ENCODE assay signal across 13 cellular contexts in the genomic region with DNA sequence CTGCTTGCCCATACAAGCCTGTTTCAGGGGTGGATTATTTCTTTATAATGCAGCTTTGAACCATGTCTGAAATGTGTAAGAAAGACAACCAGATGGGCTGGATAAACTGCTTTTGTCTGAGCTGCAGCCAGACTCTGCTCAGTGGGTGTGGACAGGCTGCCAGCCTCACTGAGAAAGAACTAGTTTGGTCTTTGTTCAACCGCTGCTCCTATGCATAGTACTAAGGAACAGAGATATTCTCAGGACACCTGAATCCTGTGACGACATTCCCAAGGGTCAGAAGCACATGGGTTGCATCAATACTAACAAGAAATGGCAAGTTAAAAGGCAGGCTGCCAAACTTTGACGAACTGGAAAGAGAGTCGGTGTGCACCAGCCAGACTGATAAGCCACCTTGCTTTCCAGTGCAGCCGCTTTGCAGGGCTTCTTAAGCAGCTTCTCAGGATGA. TPM values are rescaled to one million over a fixed set of nuclear protein-coding genes. Genes with fewer than 3 reads are reported as not detected.
A peak's percentile ranks its signal among the peaks of the same experiment; 100 is the strongest.
DNase-seq lines count a peak whose midpoint lies in the region; ATAC-seq, FAIRE-seq and TF ChIP-seq lines count a peak whose summit lies in the region.
"Had no signal": no experiment of that assay in that cellular context is flagged by ENCODE, and none has a peak within 500 bp of the region (broad histone marks: within the 10 kb centered on the region; RNA-seq: fewer than 3 reads in every experiment).

No MANE protein-coding gene starts in this region.

- CTCF ChIA-PET in naive thymus-derived CD4-positive, alpha-beta T cell (lab: Charles Lee): no interaction called here

- peaks cover 98% of the 10 kb centered on the region for H3K4me1 ChIP-seq in left ventricle myocardium inferior
- H3K4me1 ChIP-seq in suprapubic skin: peaks cover 68% of the 10 kb centered on the region
- H3K4me1 ChIP-seq in naive thymus-derived CD4-positive, alpha-beta T cell (ENCODE audit: control insufficient read depth in 2 of 2, insufficient read depth in 2 of 2, low read length in 2 of 2): no peaks in the 10 kb centered on the region

- H3K4me1 Mint-ChIP-seq in naive thymus-derived CD4-positive, alpha-beta T cell: no peaks in the 10 kb centered on the region
- H3K4me1 Mint-ChIP-seq: activated CD8-positive, alpha-beta memory T cell treated with anti-CD3 and anti-CD28 coated beads, Interleukin-2, amount 10 ng/mL, durations not matched to agents 7 days and 5 days had no signal

- in situ Hi-C loops in T47D (cut with HindIII; ENCODE audit: low pct_unique_long_range_greater_than_20kb, low sequenced_read_pairs): no loop called here

- DNase-seq in NCI-H2196 (lab: John Stamatoyannopoulos, UW; ENCODE audit: unreplicated experiment) (peak; percentile 54), NCI-H2196 treated with DMSO at 0.1 percent for 48 hours (lab: John Stamatoyannopoulos, UW; ENCODE audit: unreplicated experiment) (no peak), T47D (ENCODE audit: low read depth in 1 of 2, low spot score in 1 of 2) (peak; percentile 52 to 76), left ventricle myocardium inferior (no peak), suprapubic skin (ENCODE audit: low spot score in 2 of 2) (no peak), D721Med (ENCODE audit: insufficient read length, low spot score) (no peak), NCI-H524 treated with DMSO at 0.1 percent for 48 hours (lab: John Stamatoyannopoulos, UW) (no peak)
- no peak for DNase-seq in naive thymus-derived CD4-positive, alpha-beta T cell
- DNase-seq: activated CD8-positive, alpha-beta memory T cell treated with anti-CD3 and anti-CD28 coated beads, Interleukin-2, amount 10 ng/mL, durations not matched to agents 7 days and 5 days; DMS79; NCI-H187 had no signal

- TF ChIP-seq EP300 in suprapubic skin (IDR thresholded peaks at IDR 0.05): no peak

- peak overlapping the region; percentile 77 for H3K27ac ChIP-seq in left ventricle myocardium inferior (replicated peaks)
- H3K27ac ChIP-seq in suprapubic skin: peak overlapping the region; percentile 84
- no peak overlapping the region for H3K27ac ChIP-seq in naive thymus-derived CD4-positive, alpha-beta T cell (ENCODE audit: low read depth, low read length)

- 30% methylated on average over 5 of the region's 5 CpGs for WGBS in suprapubic skin

- H3K4me3 ChIP-seq in left ventricle myocardium inferior (peak overlapping the region; percentile 17), suprapubic skin (no peak overlapping the region)
- no peak overlapping the region for H3K4me3 ChIP-seq in naive thymus-derived CD4-positive, alpha-beta T cell (ENCODE audit: low read length)
- H3K4me3 ChIP-seq: Peyer's patch had no signal

- no peak for TF ChIP-seq POLR2A in suprapubic skin (IDR thresholded peaks at IDR 0.05)

- H3K27me3 Mint-ChIP-seq in naive thymus-derived CD4-positive, alpha-beta T cell: peaks cover 9 to 29% (median 20%) of the 10 kb centered on the region in 5 donors

- H3K4me3 Mint-ChIP-seq in naive thymus-derived CD4-positive, alpha-beta T cell: no peak overlapping the region
- H3K4me3 Mint-ChIP-seq: activated CD8-positive, alpha-beta memory T cell treated with anti-CD3 and anti-CD28 coated beads, Interleukin-2, amount 10 ng/mL, durations not matched to agents 7 days and 5 days had no signal

- POLR2A ChIA-PET in naive thymus-derived CD4-positive, alpha-beta T cell (lab: Charles Lee): no interaction called here

- FAIRE-seq in D721Med (lab: Jason Lieb, UNC): no peak
- FAIRE-seq: TTC549 had no signal

- no peaks in the 10 kb centered on the region for H3K36me3 ChIP-seq in left ventricle myocardium inferior
- H3K36me3 ChIP-seq in suprapubic skin: no peaks in the 10 kb centered on the region
- no peaks in the 10 kb centered on the region for H3K36me3 ChIP-seq in naive thymus-derived CD4-positive, alpha-beta T cell (ENCODE audit: control insufficient read depth in 2 of 3, insufficient read depth in 3 of 3, low read length in 3 of 3)
- H3K36me3 ChIP-seq: Peyer's patch had no signal

- ATAC-seq in naive thymus-derived CD4-positive, alpha-beta T cell: no peak
- ATAC-seq: activated CD8-positive, alpha-beta memory T cell treated with anti-CD3 and anti-CD28 coated beads, Interleukin-2, amount 10 ng/mL, durations not matched to agents 7 days and 5 days had no signal

- no peaks in the 10 kb centered on the region for H3K36me3 Mint-ChIP-seq in naive thymus-derived CD4-positive, alpha-beta T cell
- H3K36me3 Mint-ChIP-seq: activated CD8-positive, alpha-beta memory T cell treated with anti-CD3 and anti-CD28 coated beads, Interleukin-2, amount 10 ng/mL, durations not matched to agents 7 days and 5 days had no signal

- H3K27me3 ChIP-seq in left ventricle myocardium inferior (ENCODE audit: low read depth) (no peaks in the 10 kb centered on the region), suprapubic skin (no peaks in the 10 kb centered on the region)
- no peaks in the 10 kb centered on the region for H3K27me3 ChIP-seq in naive thymus-derived CD4-positive, alpha-beta T cell (ENCODE audit: control insufficient read depth in 2 of 2, insufficient read depth in 2 of 2, low read length in 2 of 2)
- H3K27me3 ChIP-seq: Peyer's patch had no signal

- no peak for TF ChIP-seq CTCF in left ventricle myocardium inferior (IDR thresholded peaks at IDR 0.05; ENCODE audit: borderline replicate concordance)
- TF ChIP-seq CTCF in suprapubic skin (IDR thresholded peaks at IDR 0.05): no peak
- no peak for TF ChIP-seq CTCF in D721Med (IDR thresholded peaks at IDR 0.05; ENCODE audit: insufficient read depth, missing control alignments)

- intact Hi-C loops in left ventricle myocardium inferior (cut with micrococcal nuclease): no loop called here
- intact Hi-C loops in naive thymus-derived CD4-positive, alpha-beta T cell (cut with micrococcal nuclease): no loop called here

- H3K27ac Mint-ChIP-seq in naive thymus-derived CD4-positive, alpha-beta T cell: no peak overlapping the region
- H3K27ac Mint-ChIP-seq: activated CD8-positive, alpha-beta memory T cell treated with anti-CD3 and anti-CD28 coated beads, Interleukin-2, amount 10 ng/mL, durations not matched to agents 7 days and 5 days had no signal

- H3K9me3 Mint-ChIP-seq in naive thymus-derived CD4-positive, alpha-beta T cell: no peaks in the 10 kb centered on the region

- H3K9me3 ChIP-seq in left ventricle myocardium inferior (replicated peaks) (no peaks in the 10 kb centered on the region), suprapubic skin (no peaks in the 10 kb centered on the region)
- H3K9me3 ChIP-seq in naive thymus-derived CD4-positive, alpha-beta T cell (ENCODE audit: control insufficient read depth in 2 of 3, low read length in 3 of 3): no peaks in the 10 kb centered on the region
- H3K9me3 ChIP-seq: Peyer's patch had no signal

RNA-seq across cellular contexts. Expression of a gene that starts 57.2 kb away (rescaled TPM):
- total RNA-seq in left ventricle myocardium inferior: 59.5 TPM
- 10 to 100 TPM; 49.0 to 66.0 (median 55.1) TPM for total RNA-seq in suprapubic skin
- 10 to 100 TPM in 1 of 5 experiments, 1 to 10 TPM in 2, under 1 TPM in 2; 0.36 to 12.9 (median 1.4) TPM for total RNA-seq in naive thymus-derived CD4-positive, alpha-beta T cell
- not detected for polyA plus RNA-seq in naive thymus-derived CD4-positive, alpha-beta T cell

Comparison
In these comparisons a context has a peak if more than half of its experiments do, and no peak if none do; other contexts are left out.
1. DNase-seq: peak in NCI-H2196 (single experiment) and T47D (2 of 2); none in NCI-H2196 treated with DMSO at 0.1 percent for 48 hours (single experiment), left ventricle myocardium inferior (single experiment), suprapubic skin (0 of 2), D721Med (single experiment), NCI-H524 treated with DMSO at 0.1 percent for 48 hours (single experiment) and naive thymus-derived CD4-positive, alpha-beta T cell (0 of 9).